ENCODE assay signal across 9 cellular contexts in the genomic region with DNA sequence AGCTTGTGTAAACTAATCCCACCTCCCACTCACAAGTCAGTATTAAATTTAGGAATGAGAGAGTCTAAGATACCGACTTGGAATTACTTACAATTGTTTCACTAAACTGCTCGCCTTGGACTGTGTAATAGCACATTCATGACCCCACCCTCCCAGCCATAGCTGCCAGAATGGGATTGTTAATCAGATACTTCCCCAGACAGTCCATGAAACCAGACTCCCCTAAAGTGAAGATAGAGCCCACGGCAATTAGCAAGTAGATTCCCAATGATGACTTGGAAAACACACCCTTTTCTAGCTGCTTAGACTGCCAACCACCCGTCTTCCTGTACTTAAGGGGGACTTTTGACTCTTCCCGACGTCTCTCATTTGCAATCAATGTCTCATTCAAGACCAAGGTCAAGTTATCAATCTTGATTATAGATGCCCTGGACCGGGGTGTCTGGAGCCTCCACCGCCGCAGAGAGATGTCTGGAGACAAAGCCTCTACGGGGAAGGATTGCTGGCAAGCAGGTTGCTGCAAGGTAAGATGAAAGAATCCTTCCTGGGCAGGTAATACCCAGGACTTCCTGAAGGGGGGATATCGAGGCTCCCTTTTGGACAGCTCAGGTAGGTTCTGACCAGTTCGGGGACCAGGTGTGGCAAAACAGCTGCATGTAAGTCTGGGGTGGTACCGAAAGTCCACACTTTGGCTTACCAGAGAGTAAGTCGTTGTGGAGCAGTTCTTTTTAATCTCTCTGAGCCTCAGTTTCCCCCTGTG. TPM values are rescaled to one million over a fixed set of nuclear protein-coding genes. Genes with fewer than 3 reads are reported as not detected.
DNase-seq lines count a peak whose midpoint lies in the region; ATAC-seq lines count a peak whose summit lies in the region.
"Had no signal": no experiment of that assay in that cellular context is flagged by ENCODE, and none has a peak within 500 bp of the region (broad histone marks: within the 10 kb centered on the region; RNA-seq: fewer than 3 reads in every experiment).

No MANE protein-coding gene starts in this region.

- H3K27me3 ChIP-seq in MG63 (no peaks in the 10 kb centered on the region; the same call in 1 of the 2 replicates), mesenchymal stem cell (ENCODE audit: control insufficient read depth in 1 of 2, insufficient read depth in 1 of 2, low read length in 2 of 2) (peaks cover 32 to 67% of the 10 kb centered on the region in 2 experiments)

- no peaks in the 10 kb centered on the region for H3K9me3 ChIP-seq in MG63
- no peaks in the 10 kb centered on the region for H3K9me3 ChIP-seq in mesenchymal stem cell (ENCODE audit: control insufficient read depth, low read length)

- no peak overlapping the region for H3K4me2 ChIP-seq in mesenchymal stem cell (ENCODE audit: low read length, poor library complexity, severe bottlenecking)

- H4K8ac ChIP-seq in mesenchymal stem cell (ENCODE audit: low read length) = no peak overlapping the region

- no peak overlapping the region for H3K23ac ChIP-seq in mesenchymal stem cell (ENCODE audit: low read length in 2 of 2)

- POLR2A ChIA-PET in T-cell (lab: Charles Lee) = interaction anchor here in 1 of 2 donors (0.7 kb wide), 1 partner anchor 434 kb away, joined by 3 read pairs; no protein-coding TSS in a partner anchor

- peak; percentile 64 for ATAC-seq in stimulated activated naive CD8-positive, alpha-beta T cell treated with anti-CD3 and anti-CD28 coated beads, Interleukin-15, amount 100 ng/mL, for 72 hours
- no peak for ATAC-seq in stimulated activated naive CD8-positive, alpha-beta T cell treated with anti-CD3 and anti-CD28 coated beads, Interleukin-15, Interleukin-2, amounts not matched to agents 100 U/mL and 50 U/mL, for 24 hours
- ATAC-seq in T-cell (replicated peaks in 1 of 4) (peak in 3 of 4 experiments; percentile 27 to 50 (median 39)), GM19397 (IDR thresholded peaks at IDR 0.05; ENCODE audit: unreplicated experiment) (no peak)
- no peak for ATAC-seq in activated CD4-positive, CD25-positive, alpha-beta regulatory T cell treated with anti-CD3 and anti-CD28 coated beads, Interleukin-2, amount 50 U/mL, for 24 hours

- H4K91ac ChIP-seq in mesenchymal stem cell (ENCODE audit: low read length) = no peak overlapping the region

- H2BK12ac ChIP-seq in mesenchymal stem cell (ENCODE audit: low read length in 2 of 2) = no peak overlapping the region

- H3K4me1 Mint-ChIP-seq in stimulated activated naive CD8-positive, alpha-beta T cell treated with anti-CD3 and anti-CD28 coated beads, Interleukin-15, amount 100 ng/mL, for 72 hours = peaks cover 28% of the 10 kb centered on the region
- H3K4me1 Mint-ChIP-seq in T-cell = peaks cover 30 to 32% (median 30%) of the 10 kb centered on the region in 3 donors

- H2AFZ ChIP-seq in mesenchymal stem cell (ENCODE audit: low read depth, low read length) = no peak overlapping the region

- H2BK15ac ChIP-seq in mesenchymal stem cell (ENCODE audit: low read depth, poor library complexity, severe bottlenecking) = no peak overlapping the region

- no peaks in the 10 kb centered on the region for H3K9me3 Mint-ChIP-seq in stimulated activated naive CD8-positive, alpha-beta T cell treated with anti-CD3 and anti-CD28 coated beads, Interleukin-15, amount 100 ng/mL, for 72 hours
- H3K9me3 Mint-ChIP-seq in T-cell = no peaks in the 10 kb centered on the region
- H3K9me3 Mint-ChIP-seq: stimulated activated naive CD8-positive, alpha-beta T cell treated with anti-CD3 and anti-CD28 coated beads, Interleukin-15, Interleukin-2, amounts not matched to agents 100 ng/mL and 50 ng/mL, for 24 hours had no signal

- H3K27me3 Mint-ChIP-seq in stimulated activated naive CD8-positive, alpha-beta T cell treated with anti-CD3 and anti-CD28 coated beads, Interleukin-15, amount 100 ng/mL, for 72 hours = peaks cover 20% of the 10 kb centered on the region
- peaks cover 0 to 20% of the 10 kb centered on the region in 2 donors for H3K27me3 Mint-ChIP-seq in T-cell

- H3K18ac ChIP-seq in mesenchymal stem cell (ENCODE audit: low read depth in 1 of 2, low read length in 2 of 2) = no peak overlapping the region

- no peaks in the 10 kb centered on the region for H3K36me3 Mint-ChIP-seq in T-cell

- peaks cover 1% of the 10 kb centered on the region for H3K4me1 ChIP-seq in mesenchymal stem cell (ENCODE audit: control insufficient read depth, insufficient read depth, low read depth, low read length)

- H2BK120ac ChIP-seq in mesenchymal stem cell (ENCODE audit: low read depth, low read length) = no peak overlapping the region

- no peak overlapping the region for H3K9ac ChIP-seq in mesenchymal stem cell (ENCODE audit: low read length)

- H3K79me1 ChIP-seq in mesenchymal stem cell (replicated peaks; ENCODE audit: low read length, poor library complexity, severe bottlenecking) = no peaks in the 10 kb centered on the region

- 46% methylated on average over 14 of the region's 14 CpGs for WGBS in mesenchymal stem cell

- no peak overlapping the region for H3K4ac ChIP-seq in mesenchymal stem cell (ENCODE audit: low read depth in 1 of 2, low read length in 2 of 2)

- no peak overlapping the region for H2AK5ac ChIP-seq in mesenchymal stem cell (ENCODE audit: low read length, severe bottlenecking)

- DNase-seq in stimulated activated naive CD8-positive, alpha-beta T cell treated with anti-CD3 and anti-CD28 coated beads, Interleukin-15, amount 100 ng/mL, for 72 hours = peak; percentile 21
- DNase-seq in stimulated activated naive CD8-positive, alpha-beta T cell treated with anti-CD3 and anti-CD28 coated beads, Interleukin-15, Interleukin-2, amounts not matched to agents 100 U/mL and 50 U/mL, for 24 hours = no peak
- DNase-seq in T-cell = peak in 7 of 34 experiments; percentile 7 to 24 (median 13)
- peak; percentile 74 for DNase-seq in iPS-NIHi11 (ENCODE audit: low spot score)
- no peak for DNase-seq in MG63
- DNase-seq in mesenchymal stem cell = no peak

- H3K36me3 ChIP-seq in MG63 (no peaks in the 10 kb centered on the region), mesenchymal stem cell (ENCODE audit: control insufficient read depth in 1 of 2, insufficient read depth in 2 of 2, low read depth in 1 of 2, low read length in 2 of 2) (no peaks in the 10 kb centered on the region)

- H3K4me3 Mint-ChIP-seq in stimulated activated naive CD8-positive, alpha-beta T cell treated with anti-CD3 and anti-CD28 coated beads, Interleukin-15, amount 100 ng/mL, for 72 hours = peak overlapping the region; percentile 59 to 68
- peak overlapping the region; percentile 7 to 72 (median 19) for H3K4me3 Mint-ChIP-seq in T-cell
- H3K4me3 Mint-ChIP-seq: stimulated activated naive CD8-positive, alpha-beta T cell treated with anti-CD3 and anti-CD28 coated beads, Interleukin-15, Interleukin-2, amounts not matched to agents 100 ng/mL and 50 ng/mL, for 24 hours had no signal

- CTCF ChIA-PET in T-cell (lab: Charles Lee) = interaction anchor here (0.5 to 0.7 kb wide), 3 partner anchors 10 to 35 kb away, joined by 3 to 4 read pairs (median 4); no protein-coding TSS in a partner anchor

- H3K27ac ChIP-seq in mesenchymal stem cell (ENCODE audit: low read length, poor library complexity, severe bottlenecking) = no peak overlapping the region

- no peak overlapping the region for H3K27ac Mint-ChIP-seq in stimulated activated naive CD8-positive, alpha-beta T cell treated with anti-CD3 and anti-CD28 coated beads, Interleukin-15, amount 100 ng/mL, for 72 hours
- H3K27ac Mint-ChIP-seq in T-cell = peak overlapping the region; percentile 25 to 85
- H3K27ac Mint-ChIP-seq: stimulated activated naive CD8-positive, alpha-beta T cell treated with anti-CD3 and anti-CD28 coated beads, Interleukin-15, Interleukin-2, amounts not matched to agents 100 ng/mL and 50 ng/mL, for 24 hours had no signal

- no peak overlapping the region for H2BK5ac ChIP-seq in mesenchymal stem cell (ENCODE audit: low read depth, low read length, poor library complexity, severe bottlenecking)

- H3K14ac ChIP-seq in mesenchymal stem cell (ENCODE audit: low read length in 2 of 2) = no peak overlapping the region

- H3K4me3 ChIP-seq in MG63 (no peak overlapping the region), mesenchymal stem cell (ENCODE audit: insufficient read depth in 1 of 2, low read depth in 1 of 2, low read length in 2 of 2) (no peak overlapping the region)

RNA-seq across cellular contexts. Expression of gene CUX1, which starts 12.6 kb away (rescaled TPM):
- 10 to 100 TPM; 36.9 to 50.2 (median 42.8) TPM for total RNA-seq in T-cell
- 3.7 and 7.1 TPM in 2 replicates for total RNA-seq in MG63 (2014; rRNA removed; shearing (Covaris generic); ENCODE audit: low replicate concordance)
- polyA plus RNA-seq in mesenchymal stem cell (2013, experiment 1 of 2) = 62.6 TPM
- polyA plus RNA-seq in mesenchymal stem cell (2013, experiment 2 of 2) = 60.3 TPM

Comparison
In these comparisons a context has a peak if more than half of its experiments do, and no peak if none do; other contexts are left out.
1. ATAC-seq: peak in stimulated activated naive CD8-positive, alpha-beta T cell treated with anti-CD3 and anti-CD28 coated beads, Interleukin-15, amount 100 ng/mL, for 72 hours (single experiment) and T-cell (3 of 4); none in stimulated activated naive CD8-positive, alpha-beta T cell treated with anti-CD3 and anti-CD28 coated beads, Interleukin-15, Interleukin-2, amounts not matched to agents 100 U/mL and 50 U/mL, for 24 hours (single experiment), activated CD4-positive, CD25-positive, alpha-beta regulatory T cell treated with anti-CD3 and anti-CD28 coated beads, Interleukin-2, amount 50 U/mL, for 24 hours (0 of 2) and GM19397 (single experiment).
2. DNase-seq: peak in stimulated activated naive CD8-positive, alpha-beta T cell treated with anti-CD3 and anti-CD28 coated beads, Interleukin-15, amount 100 ng/mL, for 72 hours (2 of 2) and iPS-NIHi11 (single experiment); none in stimulated activated naive CD8-positive, alpha-beta T cell treated with anti-CD3 and anti-CD28 coated beads, Interleukin-15, Interleukin-2, amounts not matched to agents 100 U/mL and 50 U/mL, for 24 hours (single experiment), MG63 (single experiment) and mesenchymal stem cell (single experiment).
3. H3K27ac Mint-ChIP-seq: peak in T-cell (2 of 2); none in stimulated activated naive CD8-positive, alpha-beta T cell treated with anti-CD3 and anti-CD28 coated beads, Interleukin-15, amount 100 ng/mL, for 72 hours (0 of 2).